10 cellular contexts compared by ENCODE assay signal in the genomic region with DNA sequence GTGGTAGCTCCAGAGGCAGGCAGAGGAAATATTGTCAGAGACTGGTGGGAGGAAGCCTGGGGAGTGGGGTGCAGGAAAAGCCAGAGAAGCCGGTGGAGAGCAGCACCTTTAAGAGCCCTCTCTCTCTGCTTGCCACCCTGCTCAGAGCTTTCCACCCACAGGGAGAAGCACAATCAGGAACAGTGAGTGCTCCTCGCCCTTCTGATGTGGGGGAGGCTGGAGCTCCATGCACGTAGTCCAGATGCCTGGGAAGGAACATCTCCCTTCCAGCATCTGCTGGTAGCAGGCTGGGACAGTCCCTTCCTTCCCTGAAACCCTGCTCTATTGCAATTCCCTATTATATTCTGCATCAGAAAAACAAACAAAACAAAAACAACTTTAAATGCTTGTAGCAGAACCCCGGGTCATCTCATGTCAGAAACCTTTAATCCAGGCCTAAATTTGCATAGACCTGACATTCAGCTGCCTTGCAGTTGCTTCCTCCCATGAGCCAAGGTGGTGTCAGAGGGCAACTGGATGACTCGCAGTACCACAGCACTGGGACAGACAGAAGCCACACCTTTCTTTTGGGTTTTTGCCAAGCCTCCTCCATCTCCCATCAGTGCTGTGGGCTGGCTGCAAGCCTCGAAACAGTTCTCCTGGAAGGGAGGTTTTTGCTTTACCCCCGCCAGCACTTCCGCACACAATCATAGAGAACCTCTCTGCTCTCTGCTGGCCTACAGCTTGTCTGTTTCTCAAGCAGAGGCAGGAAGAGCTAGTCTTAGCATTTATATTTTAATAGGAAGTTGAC. TPM values are rescaled to one million over a fixed set of nuclear protein-coding genes. Genes with fewer than 3 reads are reported as not detected.
A peak's percentile ranks its signal among the peaks of the same experiment; 100 is the strongest.
DNase-seq lines count a peak whose midpoint lies in the region; ATAC-seq, FAIRE-seq and TF ChIP-seq lines count a peak whose summit lies in the region.
"Had no signal": no experiment of that assay in that cellular context is flagged by ENCODE, and none has a peak within 500 bp of the region (broad histone marks: within the 10 kb centered on the region; RNA-seq: fewer than 3 reads in every experiment).

No MANE protein-coding gene starts in this region.

- H3K27ac ChIP-seq in spleen: peak overlapping the region in 3 of 8 donors; percentile 1 to 4 (median 4)

- ATAC-seq in GM21528 (IDR thresholded peaks at IDR 0.05; ENCODE audit: low FRiP score, unreplicated experiment): no peak

- peaks cover 5 to 26% (median 12%) of the 10 kb centered on the region in 6 donors for H3K4me1 ChIP-seq in spleen

- peak; percentile 75 for DNase-seq in A172 (ENCODE audit: low spot score)
- DNase-seq in H54 (ENCODE audit: insufficient read length, low spot score): peak; percentile 66
- peak; percentile 22 for DNase-seq in T1000 (lab: John Stamatoyannopoulos, UW)
- DNase-seq in foreskin fibroblast: peak; percentile 81 to 91
- DNase-seq in spleen: no peak
- DNase-seq in NK-92 treated with Interleukin-12 subunit alpha and Interleukin-12 subunit beta, amount 100 ng/mL, for 24 hours (lab: John Stamatoyannopoulos, UW): no peak
- DNase-seq in NCI-H524 (lab: John Stamatoyannopoulos, UW): no peak
- DNase-seq: NCI-H1105 treated with DMSO at 0.1 percent for 48 hours had no signal

- H3K4me3 ChIP-seq in foreskin fibroblast (ENCODE audit: low read depth in 1 of 2, low read length in 2 of 2) (no peak overlapping the region), spleen (no peak overlapping the region)

- TF ChIP-seq CTCF in foreskin fibroblast (IDR thresholded peaks at IDR 0.05; ENCODE audit: low read depth, low read length): no peak
- TF ChIP-seq CTCF in spleen (IDR thresholded peaks at IDR 0.05 in 8 of 11, conservative IDR thresholded peaks at IDR 0.05 in 3 of 11): no peak

- WGBS in spleen, 5 donors: 72 to 81% (median 79%) methylated on average over 8 of the region's 8 CpGs

- peaks cover 3 to 94% (median 51%) of the 10 kb centered on the region in 6 donors for H3K36me3 ChIP-seq in spleen

- TF ChIP-seq POLR2A in H54 (IDR thresholded peaks at IDR 0.05; ENCODE audit: low read depth, low read length): no peak
- no peak for TF ChIP-seq POLR2A in spleen (IDR thresholded peaks at IDR 0.05)

- no peaks in the 10 kb centered on the region for H3K9me3 ChIP-seq in spleen

- FAIRE-seq in H54 (lab: Jason Lieb, UNC): peak; percentile 36
- FAIRE-seq: G401.6 had no signal

- no peaks in the 10 kb centered on the region for H3K27me3 ChIP-seq in spleen (replicated peaks in 1 of 7)

- intact Hi-C loops in spleen (cut with DNase I; ENCODE audit: low total_unique reads): no loop called here

RNA-seq across cellular contexts. Expression of gene AVPI1, which starts 13.1 kb away (rescaled TPM):
- total RNA-seq in A172 (2014; rRNA removed; shearing (Covaris generic)): 26.7 and 28.7 TPM in 2 replicates
- total RNA-seq in spleen: 10 to 100 TPM in 6 of 7 donors, 1 to 10 TPM in 1; 4.8 to 35.8 (median 16.0) TPM
- polyA plus RNA-seq in spleen: 10 to 100 TPM in 1 of 3 donors, 1 to 10 TPM in 2; 4.0 to 12.2 (median 6.2) TPM

RNA-seq across cellular contexts. Expression of gene PI4K2A, which starts 33.5 kb away (rescaled TPM):
- total RNA-seq in A172 (2014; rRNA removed; shearing (Covaris generic)): 31.7 and 32.1 TPM in 2 replicates
- 10 to 100 TPM; 19.1 to 28.7 (median 23.4) TPM for total RNA-seq in spleen
- polyA plus RNA-seq in spleen: 10 to 100 TPM in 1 of 3 donors, 1 to 10 TPM in 2; 7.1 to 14.3 (median 7.5) TPM

RNA-seq across cellular contexts. Expression of gene MARVELD1, which starts 39.6 kb away (rescaled TPM):
- 68.2 and 69.7 TPM in 2 replicates for total RNA-seq in A172 (2014; rRNA removed; shearing (Covaris generic))
- 10 to 100 TPM; 11.0 to 24.6 (median 17.2) TPM for total RNA-seq in spleen
- 1 to 10 TPM; 3.7 to 7.8 (median 6.4) TPM for polyA plus RNA-seq in spleen

RNA-seq across cellular contexts. Expression of gene MORN4, which starts 40.6 kb away (rescaled TPM):
- 6.2 and 10.0 TPM in 2 replicates for total RNA-seq in A172 (2014; rRNA removed; shearing (Covaris generic))
- total RNA-seq in spleen: 1 to 10 TPM; 1.6 to 5.0 (median 2.8) TPM
- polyA plus RNA-seq in spleen: 1 to 10 TPM; 2.0 to 2.8 (median 2.6) TPM

Comparison
In these comparisons a context has a peak if more than half of its experiments do, and no peak if none do; other contexts are left out.
1. DNase-seq: peak in A172 (single experiment), H54 (single experiment), T1000 (single experiment) and foreskin fibroblast (2 of 2); none in spleen (single experiment), NK-92 treated with Interleukin-12 subunit alpha and Interleukin-12 subunit beta, amount 100 ng/mL, for 24 hours (single experiment) and NCI-H524 (0 of 2).